In the genomic region with DNA sequence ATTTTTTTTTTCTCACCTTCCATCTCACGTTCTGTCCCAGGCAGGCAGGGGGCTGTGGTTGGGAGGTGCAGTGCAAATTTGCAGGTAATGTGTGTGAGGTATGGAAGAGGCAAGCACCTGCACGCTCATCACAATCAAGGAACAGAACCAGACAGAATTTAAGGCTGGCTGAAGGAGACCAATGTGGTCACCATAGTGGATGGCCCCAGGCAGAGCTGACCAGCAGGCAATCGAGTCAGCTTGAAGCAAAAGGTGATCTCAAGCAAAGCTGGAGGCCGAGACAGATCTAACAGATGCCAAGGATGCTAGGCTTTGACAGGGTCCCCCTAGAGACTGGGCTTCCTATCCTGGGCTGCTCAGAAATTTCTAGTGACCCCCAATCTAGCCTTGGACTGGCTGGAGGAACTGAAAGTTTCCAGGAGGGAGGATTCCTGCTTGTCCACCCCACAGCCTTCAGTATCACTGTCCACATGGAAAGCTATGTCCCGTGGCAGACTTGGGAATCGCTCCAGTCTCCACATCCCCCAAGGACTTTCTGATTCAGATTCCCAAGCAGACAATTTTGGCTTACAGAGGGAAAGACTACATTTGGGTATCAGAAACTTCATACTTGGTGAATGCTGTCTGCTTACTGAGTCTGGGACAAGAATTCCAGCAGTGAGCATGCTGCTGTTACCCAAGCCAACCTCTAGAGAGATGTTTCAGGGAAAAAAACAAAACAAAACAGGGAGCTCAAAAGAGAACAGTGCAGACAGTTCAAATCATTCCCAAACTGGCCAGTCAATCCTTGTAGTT, we compare ENCODE assay signal across 11 cellular contexts. TPM values are rescaled to one million over a fixed set of nuclear protein-coding genes. Genes with fewer than 3 reads are reported as not detected.
DNase-seq lines count a peak whose midpoint lies in the region; ATAC-seq and TF ChIP-seq lines count a peak whose summit lies in the region.
"Had no signal": no experiment of that assay in that cellular context is flagged by ENCODE, and none has a peak within 500 bp of the region (broad histone marks: within the 10 kb centered on the region; RNA-seq: fewer than 3 reads in every experiment).

No MANE protein-coding gene starts in this region.

- no peak overlapping the region for H3K9ac ChIP-seq in SK-N-MC (ENCODE audit: insufficient read length)
- H3K9ac ChIP-seq: BLaER1 had no signal

- peak; percentile 29; the same call in 1 of the 2 replicates for TF ChIP-seq CTCF in AG04450 (IDR thresholded peaks at IDR 0.05; ENCODE audit: low read depth, low read length)

- CTCF ChIA-PET in AG04450 (lab: Charles Lee): interaction anchor here (0.5 to 1.8 kb wide), 6 partner anchors 23 to 203 kb away, joined by 3 to 8 read pairs (median 3); no protein-coding TSS in a partner anchor

- H3K27ac ChIP-seq in AG04450 (ENCODE audit: low read depth, low read length) (no peak overlapping the region), SK-N-MC (peak overlapping the region; percentile 15; the same call in 1 of the 2 replicates)
- H3K27ac ChIP-seq: BLaER1 had no signal

- intact Hi-C loops in posterior vena cava (cut with DNase I): no loop called here

- no peak for DNase-seq in AG04450 (ENCODE audit: low read depth, low spot score)
- DNase-seq in SK-N-MC (ENCODE audit: low read depth, low spot score): no peak
- DNase-seq in fibroblast of peridontal ligament (ENCODE audit: extremely low read depth): peak; percentile 91
- peak; percentile 77 for DNase-seq in posterior vena cava (ENCODE audit: low spot score)
- DNase-seq in NCI-H128 (lab: John Stamatoyannopoulos, UW; ENCODE audit: unreplicated experiment): no peak
- no peak for DNase-seq in NAMALWA (ENCODE audit: low spot score)
- DNase-seq in activated naive CD4-positive, alpha-beta T cell treated with anti-CD3 and anti-CD28 coated beads, Interleukin-2, amount 50 U/mL, for 16 hours: no peak
- DNase-seq: mesendoderm had no signal

- no peak overlapping the region for H3K4me3 ChIP-seq in AG04450 (ENCODE audit: low read depth, low read length)
- H3K4me3 ChIP-seq in SK-N-MC: no peak overlapping the region
- H3K4me3 ChIP-seq: BLaER1, skin epidermis had no signal

- H3K27me3 ChIP-seq in AG04450 (ENCODE audit: control insufficient read depth, insufficient read depth, low read length): no peaks in the 10 kb centered on the region
- H3K27me3 ChIP-seq: BLaER1 had no signal

- H3K9me3 ChIP-seq in AG04450 (ENCODE audit: control insufficient read depth, insufficient read depth, low read length) (no peaks in the 10 kb centered on the region), SK-N-MC (ENCODE audit: low read depth, low read length) (no peaks in the 10 kb centered on the region)
- H3K9me3 ChIP-seq: BLaER1 had no signal

- H3K36me3 ChIP-seq in SK-N-MC (ENCODE audit: insufficient read depth, low read length): no peaks in the 10 kb centered on the region
- H3K36me3 ChIP-seq: BLaER1 had no signal

- POLR2A ChIA-PET in AG04450 (lab: Yijun Ruan, JAX): interaction anchor here (0.9 kb wide), 1 partner anchor 23 kb away, joined by 3 read pairs; no protein-coding TSS in a partner anchor

- ATAC-seq in HG03025 (IDR thresholded peaks at IDR 0.05; ENCODE audit: low FRiP score, unreplicated experiment): no peak

RNA-seq across cellular contexts. Expression of gene MICAL3, which starts 9.0 kb away (rescaled TPM):
- 17.8 and 18.5 TPM in 2 replicates for polyA plus RNA-seq in AG04450 (2011; rRNA removed)
- 29.1 and 40.9 TPM in 2 replicates for polyA minus RNA-seq in AG04450 (2011; rRNA and poly(A)+ RNA removed)
- total RNA-seq in posterior vena cava: 100 to 1,000 TPM; 106 to 114 TPM

RNA-seq across cellular contexts. Expression of gene PEX26, which starts 44.4 kb away (rescaled TPM):
- polyA plus RNA-seq in AG04450 (2011; rRNA removed): 20.8 and 24.8 TPM in 2 replicates
- 27.3 and 35.8 TPM in 2 replicates for polyA minus RNA-seq in AG04450 (2011; rRNA and poly(A)+ RNA removed)
- 10 to 100 TPM; 25.5 to 28.5 TPM for total RNA-seq in posterior vena cava

Comparison
In these comparisons a context has a peak if more than half of its experiments do, and no peak if none do; other contexts are left out.
1. DNase-seq: peak in fibroblast of peridontal ligament (single experiment) and posterior vena cava (single experiment); none in AG04450 (single experiment), SK-N-MC (single experiment), NCI-H128 (single experiment), NAMALWA (single experiment) and activated naive CD4-positive, alpha-beta T cell treated with anti-CD3 and anti-CD28 coated beads, Interleukin-2, amount 50 U/mL, for 16 hours (single experiment).